In genomic region chr20:35295674-35296073, GRCh38 we compare ENCODE assay signal across 1 cellular context.
TF ChIP-seq lines count a peak whose summit lies in the region.

No MANE protein-coding gene starts in this region.

TF ChIP-seq in HepG2, 621 proteins besides CTCF, POLR2A, EP300 and RAD21:
- TF ChIP-seq ATF4 (CRISPR knock-in tag; IDR thresholded peaks at IDR 0.05) = no peak
- no peak for TF ChIP-seq ATF1 (CRISPR knock-in tag; IDR thresholded peaks at IDR 0.05)
- peak; percentile 62 for TF ChIP-seq ZBTB33 (CRISPR knock-in tag; IDR thresholded peaks at IDR 0.05)
- no peak for TF ChIP-seq ZNF674 (CRISPR knock-in tag; IDR thresholded peaks at IDR 0.05; ENCODE audit: low read depth)
- TF ChIP-seq ZNF597 (CRISPR knock-in tag; IDR thresholded peaks at IDR 0.05) = no peak
- TF ChIP-seq ZNF335 (CRISPR knock-in tag; IDR thresholded peaks at IDR 0.05) = no peak
TF ChIP-seq in HepG2: peak in this region for 1.
